ENCODE assay signal across 16 cellular contexts in the genomic region with DNA sequence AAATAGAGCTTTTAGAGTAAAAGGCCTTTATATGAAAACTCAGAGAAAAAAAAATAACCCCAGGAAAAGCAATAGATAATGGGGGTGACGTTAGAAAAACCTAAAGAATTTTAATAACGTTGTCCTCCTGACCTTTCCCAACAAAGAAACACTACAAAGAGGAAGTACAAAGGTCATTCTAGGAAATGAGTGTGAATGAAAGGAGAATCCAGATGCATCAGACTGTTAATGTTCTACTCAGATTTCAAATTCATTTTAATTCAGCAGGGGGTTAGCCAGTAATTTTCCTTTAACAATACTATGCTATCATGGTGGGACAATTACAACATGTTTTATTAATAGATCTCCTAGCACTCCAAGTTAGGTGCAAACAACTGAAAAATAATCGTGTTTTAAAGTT.
DNase-seq lines count a peak whose midpoint lies in the region; ATAC-seq and TF ChIP-seq lines count a peak whose summit lies in the region.
"Had no signal": no experiment of that assay in that cellular context is flagged by ENCODE, and none has a peak within 500 bp of the region (broad histone marks: within the 10 kb centered on the region; RNA-seq: fewer than 3 reads in every experiment).

No MANE protein-coding gene starts in this region.

- CTCF ChIA-PET in Caco-2 (lab: Charles Lee) (no interaction called here), Calu3 (lab: Charles Lee) (interaction anchor here (0.6 to 1.6 kb wide), 2 partner anchors 13 to 240 kb away, joined by 3 to 4 read pairs; no protein-coding TSS in a partner anchor)

- H3K27me3 ChIP-seq in Caco-2 (replicated peaks; ENCODE audit: control insufficient read depth, insufficient read depth, low read length): no peaks in the 10 kb centered on the region
- H3K27me3 ChIP-seq: BLaER1, gastroesophageal sphincter had no signal

- H3K27me3 Mint-ChIP-seq in Caco-2 (ENCODE audit: insufficient read depth, unreplicated experiment) (no peaks in the 10 kb centered on the region), Calu3 (ENCODE audit: unreplicated experiment) (no peaks in the 10 kb centered on the region)
- H3K27me3 Mint-ChIP-seq: IgD-negative memory B cell had no signal

- TF ChIP-seq CTCF in Caco-2 (IDR thresholded peaks at IDR 0.05; ENCODE audit: insufficient read depth in 1 of 2, low read depth in 1 of 2, low read length in 1 of 2, severe bottlenecking in 1 of 2, unreplicated experiment in 1 of 2): no peak
- TF ChIP-seq CTCF in astrocyte of the spinal cord (IDR thresholded peaks at IDR 0.05; ENCODE audit: low read depth, low read length): no peak
- TF ChIP-seq CTCF in Calu3 (IDR thresholded peaks at IDR 0.05; ENCODE audit: unreplicated experiment): no peak

- H3K9me3 Mint-ChIP-seq in Caco-2 (ENCODE audit: unreplicated experiment) (peaks cover 13% of the 10 kb centered on the region), Calu3 (ENCODE audit: low read depth, unreplicated experiment) (peaks cover 6% of the 10 kb centered on the region)

- H3K4me1 ChIP-seq in Caco-2: peaks cover 50% of the 10 kb centered on the region
- H3K4me1 ChIP-seq: BLaER1, gastroesophageal sphincter had no signal

- BruUV-seq in Caco-2 (replicated peaks; lab: Mats Ljungman, UMichigan): no TSS peak
- no TSS peak for BruUV-seq in Calu3 (replicated peaks; lab: Mats Ljungman, UMichigan)

- no peak for ATAC-seq in HG03159 (IDR thresholded peaks at IDR 0.05; ENCODE audit: unreplicated experiment)
- ATAC-seq: gastroesophageal sphincter, Right ventricle myocardium inferior had no signal

- H3K4me1 Mint-ChIP-seq in Caco-2 (ENCODE audit: low read depth, unreplicated experiment) (peaks cover 50% of the 10 kb centered on the region), Calu3 (ENCODE audit: low read depth, unreplicated experiment) (peaks cover 31% of the 10 kb centered on the region)

- POLR2A ChIA-PET in Caco-2 (lab: Charles Lee): interaction anchor here (1.3 kb wide), 1 partner anchor 74 kb away, joined by 4 read pairs; a partner anchor contains a TSS

- no peaks in the 10 kb centered on the region for H3K36me3 Mint-ChIP-seq in Caco-2 (ENCODE audit: insufficient read depth, unreplicated experiment)
- no peaks in the 10 kb centered on the region for H3K36me3 Mint-ChIP-seq in Calu3 (ENCODE audit: insufficient read depth, unreplicated experiment)
- H3K36me3 Mint-ChIP-seq: activated naive CD8-positive, alpha-beta T cell had no signal

- peak overlapping the region; percentile 23 for H3K4me3 Mint-ChIP-seq in Caco-2 (ENCODE audit: unreplicated experiment)
- no peak overlapping the region for H3K4me3 Mint-ChIP-seq in Calu3 (ENCODE audit: low read depth, unreplicated experiment)
- H3K4me3 Mint-ChIP-seq: activated naive CD8-positive, alpha-beta T cell; IgD-negative memory B cell; T-helper 2 cell treated with Interferon-gamma antibody and Interleukin-4, amounts not matched to agents 5 μg/mL and 100 μg/mL, for 36 hours had no signal

- in situ Hi-C loops in astrocyte of the spinal cord (cut with HindIII; ENCODE audit: low sequenced_read_pairs): no loop called here

- H3K9me3 ChIP-seq in Caco-2: peaks cover 7% of the 10 kb centered on the region; the same call in 1 of the 2 replicates
- H3K9me3 ChIP-seq: BLaER1, gastroesophageal sphincter had no signal

- H3K4me3 ChIP-seq in Caco-2 (ENCODE audit: low read depth, low read length) (no peak overlapping the region), astrocyte of the spinal cord (ENCODE audit: low read depth, low read length) (no peak overlapping the region)
- H3K4me3 ChIP-seq: BLaER1, gastroesophageal sphincter had no signal

- intact Hi-C loops in Caco-2 (cut with micrococcal nuclease; ENCODE audit: unreplicated experiment) (loop anchor here (1.0 to 2.0 kb wide), 2 partner anchors 14 to 29 kb away; no protein-coding TSS in a partner anchor), Calu3 (cut with micrococcal nuclease; ENCODE audit: unreplicated experiment) (no loop called here)

- H3K27ac Mint-ChIP-seq in Caco-2 (ENCODE audit: unreplicated experiment): peak overlapping the region; percentile 19
- H3K27ac Mint-ChIP-seq in Calu3 (ENCODE audit: unreplicated experiment): no peak overlapping the region
- H3K27ac Mint-ChIP-seq: activated naive CD8-positive, alpha-beta T cell; T-helper 2 cell treated with Interferon-gamma antibody and Interleukin-4, amounts not matched to agents 5 μg/mL and 100 μg/mL, for 36 hours had no signal

- DNase-seq in Caco-2: peak in 1 of 2 experiments; percentile 64
- DNase-seq in HuH-7 (ENCODE audit: low spot score): peak; percentile 20
- peak; percentile 33 for DNase-seq in astrocyte of the spinal cord (ENCODE audit: low read depth, low spot score)
- DNase-seq in lung microvascular endothelial cell (ENCODE audit: low read depth in 2 of 2): peak; percentile 14 to 92
- no peak for DNase-seq in activated T-cell treated with anti-CD3 and anti-CD28 coated beads, Interleukin-2, amount 50 U/mL, for 1 hour
- no peak for DNase-seq in stimulated activated naive CD4-positive, alpha-beta T cell (lab: John Stamatoyannopoulos, UW)
- no peak for DNase-seq in Calu3
- DNase-seq: NCI-H1105 treated with DMSO at 0.1 percent for 48 hours, posterior cingulate gyrus had no signal

- H3K36me3 ChIP-seq in Caco-2 (ENCODE audit: control insufficient read depth, insufficient read depth, low read length): no peaks in the 10 kb centered on the region
- H3K36me3 ChIP-seq: BLaER1, gastroesophageal sphincter had no signal

Comparison
In these comparisons a context has a peak if more than half of its experiments do, and no peak if none do; other contexts are left out.
1. DNase-seq: peak in HuH-7 (single experiment), astrocyte of the spinal cord (single experiment) and lung microvascular endothelial cell (2 of 2); none in activated T-cell treated with anti-CD3 and anti-CD28 coated beads, Interleukin-2, amount 50 U/mL, for 1 hour (single experiment), stimulated activated naive CD4-positive, alpha-beta T cell (0 of 6) and Calu3 (single experiment).